Comparison of ENCODE assay signal across 10 cellular contexts in the genomic region with DNA sequence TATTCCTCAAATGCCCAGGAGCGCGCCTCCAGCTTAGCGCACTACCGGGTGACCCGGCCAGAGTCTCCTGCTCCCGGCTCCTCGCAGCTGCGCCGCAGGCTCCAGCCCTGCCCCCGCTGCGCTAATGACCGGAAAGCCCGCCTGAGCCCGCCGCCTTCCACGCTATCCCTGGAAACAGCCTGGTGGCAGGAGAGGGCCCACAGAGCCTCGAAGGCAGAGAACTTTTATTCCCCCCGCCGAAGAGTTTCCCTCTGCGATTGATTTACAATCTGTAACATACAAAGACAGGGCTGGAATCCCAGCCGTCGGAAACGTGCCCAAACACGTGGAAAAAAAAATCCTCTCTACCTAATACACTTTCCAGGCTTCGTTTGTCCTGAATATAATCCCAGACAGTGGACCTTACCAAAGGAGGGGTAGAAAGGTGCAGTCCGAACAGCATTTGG. TPM values are rescaled to one million over a fixed set of nuclear protein-coding genes. Genes with fewer than 3 reads are reported as not detected.
A peak's percentile ranks its signal among the peaks of the same experiment; 100 is the strongest.
DNase-seq lines count a peak whose midpoint lies in the region; ATAC-seq and TF ChIP-seq lines count a peak whose summit lies in the region.
"Had no signal": no experiment of that assay in that cellular context is flagged by ENCODE, and none has a peak within 500 bp of the region (broad histone marks: within the 10 kb centered on the region; RNA-seq: fewer than 3 reads in every experiment).

No MANE protein-coding gene starts in this region.

- no peak for ATAC-seq in activated T-cell treated with anti-CD3 and anti-CD28 coated beads, Interleukin-2, amount 50 U/mL, for 4 hours
- no peak for ATAC-seq in activated naive CD8-positive, alpha-beta T cell treated with anti-CD3 and anti-CD28 coated beads, Interleukin-2, amount 50 U/mL, for 24 hours
- ATAC-seq in HG02852 (IDR thresholded peaks at IDR 0.05; ENCODE audit: unreplicated experiment), result no peak

- H3K4me3 ChIP-seq in tibial nerve, result peak overlapping the region; percentile 26 to 55 (median 47)

- H3K9me3 Mint-ChIP-seq in activated T-cell treated with anti-CD3 and anti-CD28 coated beads, Interleukin-2, amount 50 U/mL, for 4 hours, result no peaks in the 10 kb centered on the region
- H3K9me3 Mint-ChIP-seq in activated naive CD8-positive, alpha-beta T cell treated with anti-CD3 and anti-CD28 coated beads, Interleukin-2, amount 50 U/mL, for 24 hours, result no peaks in the 10 kb centered on the region

- WGBS in tibial nerve, 2 donors, result 2 to 3% methylated on average over 26 of the region's 26 CpGs

- peaks cover 0 to 78% of the 10 kb centered on the region in 2 donors for H3K27me3 ChIP-seq in tibial nerve

- no peak overlapping the region for H3K27ac Mint-ChIP-seq in activated naive CD8-positive, alpha-beta T cell treated with anti-CD3 and anti-CD28 coated beads, Interleukin-2, amount 50 U/mL, for 24 hours

- no peak for TF ChIP-seq POLR2A in tibial nerve (IDR thresholded peaks at IDR 0.05)

- no peaks in the 10 kb centered on the region for H3K36me3 Mint-ChIP-seq in activated T-cell treated with anti-CD3 and anti-CD28 coated beads, Interleukin-2, amount 50 U/mL, for 4 hours (ENCODE audit: insufficient read depth)
- no peaks in the 10 kb centered on the region for H3K36me3 Mint-ChIP-seq in activated naive CD8-positive, alpha-beta T cell treated with anti-CD3 and anti-CD28 coated beads, Interleukin-2, amount 50 U/mL, for 24 hours (ENCODE audit: low read depth)

- no peaks in the 10 kb centered on the region for H3K9me3 ChIP-seq in tibial nerve

- TF ChIP-seq CTCF in tibial nerve (IDR thresholded peaks at IDR 0.05), result no peak

- H3K27me3 Mint-ChIP-seq in activated T-cell treated with anti-CD3 and anti-CD28 coated beads, Interleukin-2, amount 50 U/mL, for 4 hours (ENCODE audit: low read depth), result peaks cover 85% of the 10 kb centered on the region
- peaks cover 93% of the 10 kb centered on the region for H3K27me3 Mint-ChIP-seq in activated naive CD8-positive, alpha-beta T cell treated with anti-CD3 and anti-CD28 coated beads, Interleukin-2, amount 50 U/mL, for 24 hours

- H3K4me1 Mint-ChIP-seq in activated T-cell treated with anti-CD3 and anti-CD28 coated beads, Interleukin-2, amount 50 U/mL, for 4 hours (ENCODE audit: low read depth), result peaks cover 35% of the 10 kb centered on the region
- H3K4me1 Mint-ChIP-seq in activated naive CD8-positive, alpha-beta T cell treated with anti-CD3 and anti-CD28 coated beads, Interleukin-2, amount 50 U/mL, for 24 hours, result peaks cover 33% of the 10 kb centered on the region

- H3K4me1 ChIP-seq in tibial nerve, result peaks cover 0 to 49% (median 37%) of the 10 kb centered on the region in 4 donors

- H3K36me3 ChIP-seq in tibial nerve, result no peaks in the 10 kb centered on the region

- no peak for DNase-seq in activated T-cell treated with anti-CD3 and anti-CD28 coated beads, Interleukin-2, amount 50 U/mL, for 4 hours
- DNase-seq in activated T-cell treated with anti-CD3 and anti-CD28 coated beads for 4 hours (no peak), left kidney (ENCODE audit: low read depth, low spot score) (peak; percentile 88), tibial nerve (ENCODE audit: low spot score in 2 of 2) (no peak), NCI-H2107 (lab: John Stamatoyannopoulos, UW) (no peak), cortex of kidney (lab: John Stamatoyannopoulos, UW) (no peak)
- no peak for DNase-seq in activated naive CD8-positive, alpha-beta T cell treated with anti-CD3 and anti-CD28 coated beads, Interleukin-2, amount 50 U/mL, for 24 hours
- DNase-seq: stimulated activated CD4-positive, alpha-beta T cell treated with anti-CD3 and anti-CD28 coated beads, Interleukin-12 subunit alpha, Interleukin-12 subunit beta, amount 100 ng/mL, for 4 hours; T1000 had no signal

- no peak overlapping the region for H3K27ac ChIP-seq in tibial nerve

- no peak for TF ChIP-seq EP300 in tibial nerve (IDR thresholded peaks at IDR 0.05)

- H3K4me3 Mint-ChIP-seq in activated T-cell treated with anti-CD3 and anti-CD28 coated beads, Interleukin-2, amount 50 U/mL, for 4 hours, result peak overlapping the region; percentile 60
- peak overlapping the region; percentile 53 for H3K4me3 Mint-ChIP-seq in activated naive CD8-positive, alpha-beta T cell treated with anti-CD3 and anti-CD28 coated beads, Interleukin-2, amount 50 U/mL, for 24 hours

RNA-seq across cellular contexts. Expression of a gene that starts 1.5 kb away (rescaled TPM):
- total RNA-seq in activated T-cell treated with anti-CD3 and anti-CD28 coated beads, Interleukin-2, amount 50 U/mL, for 4 hours, result under 1 TPM in 1 of 3 donors, not detected in 2; 0.08 TPM
- total RNA-seq in tibial nerve, result not detected

RNA-seq across cellular contexts. Expression of a gene that starts 39.4 kb away (rescaled TPM):
- 10 to 100 TPM; 60.7 to 72.8 (median 63.1) TPM for total RNA-seq in activated T-cell treated with anti-CD3 and anti-CD28 coated beads, Interleukin-2, amount 50 U/mL, for 4 hours
- 10 to 100 TPM; 26.9 to 69.7 (median 49.5) TPM for total RNA-seq in tibial nerve
